ENCODE assay signal across 23 cellular contexts in the genomic region with DNA sequence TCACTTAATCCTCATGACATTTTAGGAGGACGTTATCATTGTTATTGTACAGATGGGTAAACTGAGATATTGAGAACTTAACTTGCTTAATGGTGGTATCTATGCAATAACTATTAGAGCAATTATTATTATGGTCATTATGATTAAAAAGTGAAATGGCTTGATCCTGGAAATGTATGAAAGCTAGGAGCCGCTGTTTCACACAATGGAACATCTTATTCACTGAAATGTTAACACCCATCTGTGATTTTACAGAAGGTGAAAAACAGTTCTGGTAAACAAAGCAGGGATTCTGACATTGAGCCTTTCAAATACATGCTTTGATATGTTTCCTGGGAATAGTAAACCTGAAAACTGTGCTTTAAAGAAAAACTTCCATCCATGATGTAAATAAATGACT.
"Had no signal": no experiment of that assay in that cellular context is flagged by ENCODE, and none has a peak within 500 bp of the region (broad histone marks: within the 10 kb centered on the region; RNA-seq: fewer than 3 reads in every experiment).

No MANE protein-coding gene starts in this region.

- H3K27me3 ChIP-seq: heart left ventricle, spleen, tibial artery, upper lobe of right lung, vagina had no signal

- H3K9me3 Mint-ChIP-seq: naive thymus-derived CD8-positive, alpha-beta T cell; stimulated activated memory B cell treated with anti-CD40 and anti-IgM and Interleukin-4, amounts not matched to agents 10 μg/mL and 1 μg/mL and 100 μg/mL, for 72 hours; stimulated activated naive CD8-positive, alpha-beta T cell treated with anti-CD3 and anti-CD28 coated beads, Interleukin-15, Interleukin-2, amounts not matched to agents 100 ng/mL and 50 ng/mL, for 24 hours had no signal

- H3K4me3 ChIP-seq: heart left ventricle, mucosa of descending colon, psoas muscle, spleen, tibial artery, upper lobe of right lung, vagina had no signal

- H3K27ac ChIP-seq: heart left ventricle, psoas muscle, spleen, tibial artery, upper lobe of right lung, vagina had no signal

- H3K27me3 Mint-ChIP-seq: dendritic cell treated with granulocyte-macrophage colony-stimulating factor and Interleukin-4, amounts not matched to agents 40 ng/mL and 50 ng/mL, for 4 days; naive thymus-derived CD8-positive, alpha-beta T cell; stimulated activated memory B cell treated with anti-CD40 and anti-IgM and Interleukin-4, amounts not matched to agents 10 μg/mL and 1 μg/mL and 100 μg/mL, for 72 hours; stimulated activated naive CD8-positive, alpha-beta T cell treated with anti-CD3 and anti-CD28 coated beads, Interleukin-15, Interleukin-2, amounts not matched to agents 100 ng/mL and 50 ng/mL, for 24 hours had no signal

- H3K4me3 Mint-ChIP-seq: dendritic cell treated with granulocyte-macrophage colony-stimulating factor and Interleukin-4, amounts not matched to agents 40 ng/mL and 50 ng/mL, for 4 days; naive thymus-derived CD8-positive, alpha-beta T cell; stimulated activated memory B cell treated with anti-CD40 and anti-IgM and Interleukin-4, amounts not matched to agents 10 μg/mL and 1 μg/mL and 100 μg/mL, for 72 hours; stimulated activated naive CD8-positive, alpha-beta T cell treated with anti-CD3 and anti-CD28 coated beads, Interleukin-15, Interleukin-2, amounts not matched to agents 100 ng/mL and 50 ng/mL, for 24 hours had no signal

- H3K36me3 Mint-ChIP-seq: naive thymus-derived CD8-positive, alpha-beta T cell; stimulated activated memory B cell treated with anti-CD40 and anti-IgM and Interleukin-4, amounts not matched to agents 10 μg/mL and 1 μg/mL and 100 μg/mL, for 72 hours had no signal

- H3K27ac Mint-ChIP-seq: dendritic cell treated with granulocyte-macrophage colony-stimulating factor and Interleukin-4, amounts not matched to agents 40 ng/mL and 50 ng/mL, for 4 days; stimulated activated memory B cell treated with anti-CD40 and anti-IgM and Interleukin-4, amounts not matched to agents 10 μg/mL and 1 μg/mL and 100 μg/mL, for 72 hours; stimulated activated naive CD8-positive, alpha-beta T cell treated with anti-CD3 and anti-CD28 coated beads, Interleukin-15, Interleukin-2, amounts not matched to agents 100 ng/mL and 50 ng/mL, for 24 hours had no signal

- ATAC-seq: esophagus mucosa; heart left ventricle; left colon; mucosa of descending colon; naive thymus-derived CD8-positive, alpha-beta T cell; psoas muscle; sciatic nerve; stimulated activated memory B cell treated with anti-CD40 and anti-IgM and Interleukin-4, amounts not matched to agents 10 μg/mL and 1 μg/mL and 100 μg/mL, for 72 hours; upper lobe of right lung had no signal

- DNase-seq: effector CD8-positive, alpha-beta T cell; heart left ventricle; hippocampal formation; left colon; mammary epithelial cell; mucosa of descending colon; naive thymus-derived CD8-positive, alpha-beta T cell; psoas muscle; retina; spleen; stimulated activated CD4-positive, alpha-beta T cell treated with anti-CD3 and anti-CD28 coated beads, Interleukin-15, amount 100 ng/mL, for 24 hours; stimulated activated CD4-positive, alpha-beta T cell treated with anti-CD3 and anti-CD28 coated beads, Interleukin-1b, Interleukin-23, amount 100 ng/mL, for 48 hours; stimulated activated CD4-positive, alpha-beta T cell treated with anti-CD3 and anti-CD28 coated beads, Interleukin-4, amount 100 ng/mL, for 24 hours; tibial artery; upper lobe of right lung had no signal

- FAIRE-seq: colon, frontal cortex had no signal

- H3K9me3 ChIP-seq: heart left ventricle, mucosa of descending colon, psoas muscle, spleen, tibial artery, upper lobe of right lung, vagina had no signal

- H3K4me1 ChIP-seq: heart left ventricle, psoas muscle, tibial artery, upper lobe of right lung, vagina had no signal

- H3K36me3 ChIP-seq: heart left ventricle, spleen, tibial artery, upper lobe of right lung, vagina had no signal
